ENCODE assay signal across 13 cellular contexts in the genomic region with DNA sequence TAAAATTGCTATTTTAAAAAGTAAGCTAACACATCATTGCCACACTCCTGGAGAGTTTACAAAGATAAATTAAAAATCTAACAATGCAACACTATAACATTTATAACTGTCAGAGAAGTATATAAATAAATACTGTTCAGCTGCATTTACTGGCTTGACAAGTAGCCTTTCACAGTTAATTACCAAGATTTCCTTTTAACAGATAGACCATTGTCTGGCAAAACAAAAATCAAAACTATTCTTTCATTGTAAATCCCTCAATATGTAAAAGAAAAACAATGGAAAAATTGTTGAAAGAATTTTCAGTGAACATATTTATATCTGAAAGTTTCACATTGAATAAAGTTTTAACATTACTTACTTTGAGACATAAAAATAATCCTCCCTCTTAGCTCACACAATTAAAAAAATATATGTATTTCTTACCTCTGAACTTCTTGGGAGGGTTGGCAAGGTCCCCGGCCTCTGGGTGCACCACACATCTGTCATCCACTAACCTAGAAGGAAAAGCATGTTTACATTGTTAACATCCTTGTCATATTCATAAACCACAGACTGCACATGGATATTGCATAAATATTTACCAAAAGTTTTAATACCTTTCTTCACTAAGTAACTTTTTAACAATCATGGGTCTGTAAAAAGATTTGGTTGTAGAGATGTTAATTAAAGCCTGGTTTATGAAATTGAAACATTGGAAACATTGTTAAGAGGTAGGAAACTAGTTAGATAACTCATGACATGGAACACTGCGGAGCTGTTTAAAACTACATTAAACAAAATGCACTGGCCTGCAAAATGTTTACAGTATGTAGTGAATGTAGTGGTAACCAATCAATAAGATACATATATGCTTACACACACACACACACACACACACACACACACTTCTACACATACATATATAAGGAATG. TPM values are rescaled to one million over a fixed set of nuclear protein-coding genes. Genes with fewer than 3 reads are reported as not detected.
DNase-seq lines count a peak whose midpoint lies in the region; ATAC-seq lines count a peak whose summit lies in the region.
"Had no signal": no experiment of that assay in that cellular context is flagged by ENCODE, and none has a peak within 500 bp of the region (broad histone marks: within the 10 kb centered on the region; RNA-seq: fewer than 3 reads in every experiment).

No MANE protein-coding gene starts in this region.

- no peaks in the 10 kb centered on the region for H3K9me3 Mint-ChIP-seq in activated naive CD4-positive, alpha-beta T cell treated with anti-CD3 and anti-CD28 coated beads, Interleukin-2, amount 10 ng/mL, durations not matched to agents 7 days and 5 days
- H3K9me3 Mint-ChIP-seq: activated naive CD8-positive, alpha-beta T cell treated with anti-CD3 and anti-CD28 coated beads for 36 hours had no signal

- no peaks in the 10 kb centered on the region for H3K27me3 ChIP-seq in muscle layer of duodenum (ENCODE audit: low read depth, low read length)
- H3K27me3 ChIP-seq in aorta (ENCODE audit: control insufficient read depth in 1 of 2, insufficient read depth in 2 of 2, low read length in 1 of 2): no peaks in the 10 kb centered on the region

- H3K27me3 Mint-ChIP-seq in activated naive CD4-positive, alpha-beta T cell treated with anti-CD3 and anti-CD28 coated beads, Interleukin-2, amount 10 ng/mL, durations not matched to agents 7 days and 5 days: no peaks in the 10 kb centered on the region
- H3K27me3 Mint-ChIP-seq: activated naive CD8-positive, alpha-beta T cell treated with anti-CD3 and anti-CD28 coated beads for 36 hours had no signal

- no peak overlapping the region for H3K4me3 Mint-ChIP-seq in activated naive CD4-positive, alpha-beta T cell treated with anti-CD3 and anti-CD28 coated beads, Interleukin-2, amount 10 ng/mL, durations not matched to agents 7 days and 5 days
- H3K4me3 Mint-ChIP-seq: activated naive CD8-positive, alpha-beta T cell treated with anti-CD3 and anti-CD28 coated beads for 36 hours had no signal

- H3K9me3 ChIP-seq in muscle layer of duodenum (ENCODE audit: control insufficient read depth in 1 of 2, low read length in 2 of 2): no peaks in the 10 kb centered on the region
- no peaks in the 10 kb centered on the region for H3K9me3 ChIP-seq in aorta (ENCODE audit: control insufficient read depth, low read length)

- H3K4me3 ChIP-seq in muscle layer of duodenum (ENCODE audit: low read depth in 1 of 2, low read length in 2 of 2): no peak overlapping the region
- H3K4me3 ChIP-seq in aorta (ENCODE audit: low read length in 2 of 2): no peak overlapping the region

- peaks cover 0 to 4% of the 10 kb centered on the region in 2 donors for H3K36me3 ChIP-seq in muscle layer of duodenum (ENCODE audit: control insufficient read depth in 1 of 2, insufficient read depth in 2 of 2, low read length in 2 of 2)
- H3K36me3 ChIP-seq in aorta (ENCODE audit: control insufficient read depth in 1 of 2, insufficient read depth in 2 of 2, low read length in 1 of 2): no peaks in the 10 kb centered on the region

- peaks cover 13% of the 10 kb centered on the region for H3K4me1 Mint-ChIP-seq in activated naive CD4-positive, alpha-beta T cell treated with anti-CD3 and anti-CD28 coated beads, Interleukin-2, amount 10 ng/mL, durations not matched to agents 7 days and 5 days

- no peak overlapping the region for H3K27ac Mint-ChIP-seq in activated naive CD4-positive, alpha-beta T cell treated with anti-CD3 and anti-CD28 coated beads, Interleukin-2, amount 10 ng/mL, durations not matched to agents 7 days and 5 days
- H3K27ac Mint-ChIP-seq: activated naive CD8-positive, alpha-beta T cell treated with anti-CD3 and anti-CD28 coated beads for 36 hours had no signal

- DNase-seq in EL (peak; percentile 78), NCI-H226 (peak; percentile 53), dermis blood vessel endothelial cell (peak; percentile 20), NCI-H2029 (lab: John Stamatoyannopoulos, UW) (no peak), aorta (no peak), COLO668 (lab: John Stamatoyannopoulos, UW; ENCODE audit: unreplicated experiment) (no peak)
- DNase-seq in activated naive CD4-positive, alpha-beta T cell treated with anti-CD3 and anti-CD28 coated beads, Interleukin-2, amount 10 ng/mL, durations not matched to agents 7 days and 5 days: no peak
- DNase-seq: activated naive CD8-positive, alpha-beta T cell treated with anti-CD3 and anti-CD28 coated beads for 36 hours; DND-41; islet precursor cell; NCI-H1092 treated with DMSO at 0.1 percent for 48 hours had no signal

- H3K4me1 ChIP-seq in muscle layer of duodenum (ENCODE audit: control insufficient read depth in 1 of 2, insufficient read depth in 2 of 2, low read length in 2 of 2): peaks cover 7 to 8% of the 10 kb centered on the region in 2 donors
- peaks cover 0 to 5% of the 10 kb centered on the region in 2 donors for H3K4me1 ChIP-seq in aorta (ENCODE audit: control insufficient read depth in 1 of 2, insufficient read depth in 2 of 2, low read length in 2 of 2)

- intact Hi-C loops in aorta (cut with DNase I): loop anchor here in 1 of 2 donors (5.0 kb wide), 1 partner anchor 42 kb away; a partner anchor contains a TSS

- CTCF ChIA-PET in activated naive CD4-positive, alpha-beta T cell treated with anti-CD3 and anti-CD28 coated beads, Interleukin-2, amount 10 ng/mL, durations not matched to agents 7 days and 5 days (lab: Charles Lee): interaction anchor here (0.6 kb wide), 1 partner anchor 1749 kb away, joined by 3 read pairs; no protein-coding TSS in a partner anchor

- peak overlapping the region; percentile 35 for H3K27ac ChIP-seq in muscle layer of duodenum (ENCODE audit: low read length)
- H3K27ac ChIP-seq in aorta (ENCODE audit: low read depth in 1 of 2, low read length in 2 of 2): no peak overlapping the region
- H3K27ac ChIP-seq: HL-60 had no signal

- no peak for ATAC-seq in aorta (ENCODE audit: low FRiP score)

- peaks cover 25% of the 10 kb centered on the region for H3K36me3 Mint-ChIP-seq in activated naive CD4-positive, alpha-beta T cell treated with anti-CD3 and anti-CD28 coated beads, Interleukin-2, amount 10 ng/mL, durations not matched to agents 7 days and 5 days

- WGBS in aorta, 2 donors: 64 to 87% methylated on average over 2 of the region's 2 CpGs

RNA-seq across cellular contexts. Expression of a gene that starts 43.0 kb away (rescaled TPM):
- total RNA-seq in dermis blood vessel endothelial cell (43.2 and 64.6 TPM in 2 replicates), aorta (10 to 100 TPM; 40.3 to 84.8 TPM)
- 1 to 10 TPM; 1.5 to 3.3 TPM for polyA plus RNA-seq in aorta

Comparison
In these comparisons a context has a peak if more than half of its experiments do, and no peak if none do; other contexts are left out.
1. DNase-seq: peak in EL (single experiment), NCI-H226 (single experiment) and dermis blood vessel endothelial cell (single experiment); none in NCI-H2029 (single experiment), aorta (0 of 2), activated naive CD4-positive, alpha-beta T cell treated with anti-CD3 and anti-CD28 coated beads, Interleukin-2, amount 10 ng/mL, durations not matched to agents 7 days and 5 days (single experiment) and COLO668 (single experiment).